8 cellular contexts compared by ENCODE assay signal in the genomic region with DNA sequence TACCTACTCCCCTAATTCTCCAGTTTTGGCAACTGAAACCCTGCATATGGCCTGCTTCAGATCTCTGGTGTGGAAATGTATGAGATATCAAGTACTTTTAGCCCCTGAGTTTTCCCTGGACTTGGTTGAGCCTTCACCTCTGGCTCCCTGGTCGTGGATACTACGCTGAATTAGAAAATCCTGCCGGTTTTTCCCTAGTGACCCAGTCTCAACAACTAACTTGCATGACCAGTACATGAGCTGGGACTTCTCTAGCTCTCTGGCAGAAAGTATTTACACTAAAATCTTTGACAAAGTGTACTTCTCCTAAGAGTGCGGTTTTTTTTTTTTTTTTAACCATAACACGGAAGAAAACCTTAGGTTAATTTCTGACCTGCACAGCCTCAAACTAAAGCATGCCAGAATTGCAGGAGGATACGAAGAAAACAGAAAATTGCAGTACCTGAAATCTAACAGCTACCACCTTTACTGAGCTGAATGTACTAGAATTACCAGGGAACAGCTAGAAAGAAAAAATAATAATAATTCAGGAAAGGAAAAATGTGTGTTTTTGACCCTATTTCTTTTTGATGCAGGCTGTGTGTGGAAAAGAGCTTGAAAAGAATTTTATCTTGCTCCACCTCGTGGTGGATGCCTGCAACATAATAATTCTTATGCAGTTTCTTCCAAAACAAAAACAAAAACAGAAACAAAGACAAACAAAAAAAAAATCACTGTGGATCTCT.
A peak's percentile ranks its signal among the peaks of the same experiment; 100 is the strongest.
DNase-seq lines count a peak whose midpoint lies in the region; ATAC-seq and TF ChIP-seq lines count a peak whose summit lies in the region.

No MANE protein-coding gene starts in this region.

- peak; percentile 22 to 67 (median 56) for TF ChIP-seq CTCF in heart left ventricle (IDR thresholded peaks at IDR 0.05)
- peak; percentile 68; the same call in 1 of the 2 replicates for TF ChIP-seq CTCF in Panc1 (IDR thresholded peaks at IDR 0.05)
- TF ChIP-seq CTCF in fibroblast of villous mesenchyme (IDR thresholded peaks at IDR 0.05; ENCODE audit: insufficient read depth, low read depth, low read length): peak; percentile 60
- TF ChIP-seq CTCF in smooth muscle cell (IDR thresholded peaks at IDR 0.05; ENCODE audit: borderline replicate concordance, insufficient read depth, poor library complexity, severe bottlenecking): peak; percentile 65

- intact Hi-C loops in heart left ventricle (cut with DNase I): loop anchor here in 6 of 10 donors (5.0 to 10.0 kb wide), 5 partner anchors 182 to 735 kb away; a partner anchor contains a TSS
- intact Hi-C loops in Right ventricle myocardium inferior (cut with DNase I): loop anchor here (5.0 kb wide), 3 partner anchors 185 to 735 kb away; a partner anchor contains a TSS
- intact Hi-C loops in Panc1 (cut with micrococcal nuclease; ENCODE audit: unreplicated experiment): loop anchor here (10.0 kb wide), 3 partner anchors 182 to 472 kb away; a partner anchor contains a TSS

- H3K4me3 ChIP-seq in heart left ventricle (peak overlapping the region in 1 of 12 donors; percentile 16), Panc1 (ENCODE audit: low read depth in 2 of 2, low read length in 2 of 2) (no peak overlapping the region), fibroblast of villous mesenchyme (ENCODE audit: low read depth, low read length) (no peak overlapping the region), smooth muscle cell (no peak overlapping the region)

- no peak overlapping the region for H3K9ac ChIP-seq in smooth muscle cell (ENCODE audit: low read depth)

- DNase-seq in heart left ventricle (no peak), Right ventricle myocardium inferior (ENCODE audit: missing footprints) (no peak), Panc1 (ENCODE audit: low read depth, low spot score) (peak; percentile 10), fibroblast of villous mesenchyme (ENCODE audit: low read depth) (peak; percentile 68), smooth muscle cell (lab: John Stamatoyannopoulos, UW; ENCODE audit: unreplicated experiment) (no peak), DMS153 treated with DMSO at 0.1 percent for 48 hours (lab: John Stamatoyannopoulos, UW; ENCODE audit: unreplicated experiment) (no peak), iPS-NIHi11 (ENCODE audit: low spot score) (no peak)

- TF ChIP-seq POLR2A in heart left ventricle (IDR thresholded peaks at IDR 0.05): no peak

- H3K27me3 ChIP-seq in heart left ventricle: no peaks in the 10 kb centered on the region
- no peaks in the 10 kb centered on the region for H3K27me3 ChIP-seq in Panc1 (ENCODE audit: control insufficient read depth, insufficient read depth, low read length)
- H3K27me3 ChIP-seq in smooth muscle cell (ENCODE audit: low read depth): no peaks in the 10 kb centered on the region

- in situ Hi-C loops in Panc1 (cut with HindIII; ENCODE audit: low pct_unique_long_range_greater_than_20kb, low sequenced_read_pairs): no loop called here

- BruUV-seq in Panc1 (replicated peaks; lab: Mats Ljungman, UMichigan): no TSS peak

- peak overlapping the region; percentile 58 for H3K4me2 ChIP-seq in smooth muscle cell

- H3K36me3 ChIP-seq in heart left ventricle (no peaks in the 10 kb centered on the region), Panc1 (ENCODE audit: control insufficient read depth, insufficient read depth, low read length) (no peaks in the 10 kb centered on the region), smooth muscle cell (ENCODE audit: low read depth) (no peaks in the 10 kb centered on the region)

- no peaks in the 10 kb centered on the region for H3K9me3 ChIP-seq in heart left ventricle
- H3K9me3 ChIP-seq in Panc1 (ENCODE audit: control insufficient read depth, insufficient read depth, low read depth, low read length): no peaks in the 10 kb centered on the region
- H3K9me3 ChIP-seq in smooth muscle cell (replicated peaks; ENCODE audit: low read depth): no peaks in the 10 kb centered on the region

- peak overlapping the region; percentile 6 for H2AFZ ChIP-seq in smooth muscle cell (ENCODE audit: low read depth)

- peaks cover 0 to 7% (median 0%) of the 10 kb centered on the region in 12 donors for H3K4me1 ChIP-seq in heart left ventricle
- no peaks in the 10 kb centered on the region for H3K4me1 ChIP-seq in Panc1 (ENCODE audit: control insufficient read depth, insufficient read depth, low read length)
- H3K4me1 ChIP-seq in smooth muscle cell (ENCODE audit: low read depth): peaks cover 5% of the 10 kb centered on the region

- no peak overlapping the region for H3K27ac ChIP-seq in heart left ventricle
- H3K27ac ChIP-seq in Panc1 (ENCODE audit: low read length): no peak overlapping the region
- H3K27ac ChIP-seq in smooth muscle cell (ENCODE audit: low read depth): no peak overlapping the region

- POLR2A ChIA-PET in Panc1 (lab: Charles Lee): interaction anchor here (0.6 kb wide), 1 partner anchor 1436 kb away, joined by 3 read pairs; no protein-coding TSS in a partner anchor

- H3K79me2 ChIP-seq in smooth muscle cell (ENCODE audit: low read depth): no peaks in the 10 kb centered on the region

- no peaks in the 10 kb centered on the region for H4K20me1 ChIP-seq in smooth muscle cell (ENCODE audit: low read depth)

- ATAC-seq in heart left ventricle (no peak), Right ventricle myocardium inferior (no peak), Panc1 (peak; percentile 51; the same call in 1 of the 2 replicates), HG02642 (IDR thresholded peaks at IDR 0.05; ENCODE audit: poor library complexity, unreplicated experiment) (no peak)

- CTCF ChIA-PET in Panc1 (lab: Charles Lee): interaction anchor here (0.7 kb wide), 3 partner anchors 163 to 271 kb away, joined by 3 to 4 read pairs (median 4); no protein-coding TSS in a partner anchor

- WGBS in heart left ventricle, 4 donors: 39 to 47% (median 42%) methylated on average over 7 of the region's 7 CpGs
- WGBS in smooth muscle cell (ENCODE audit: low lambda C conversion rate): 64% methylated on average over 7 of the region's 7 CpGs

- H3F3A ChIP-seq in smooth muscle cell (ENCODE audit: low read depth): no peaks in the 10 kb centered on the region

Comparison
In these comparisons a context has a peak if more than half of its experiments do, and no peak if none do; other contexts are left out.
1. DNase-seq: peak in Panc1 (single experiment) and fibroblast of villous mesenchyme (single experiment); none in heart left ventricle (0 of 5), Right ventricle myocardium inferior (single experiment), smooth muscle cell (single experiment), DMS153 treated with DMSO at 0.1 percent for 48 hours (single experiment) and iPS-NIHi11 (single experiment).
2. Peak in every context shown above with its lines, with median percentiles within 50 percentile points of each other: CTCF ChIP-seq.